In genomic region chr2:135563793-135564192, GRCh38 we compare ENCODE assay signal across 12 cellular contexts. TPM values are rescaled to one million over a fixed set of nuclear protein-coding genes. Genes with fewer than 3 reads are reported as not detected.
A peak's percentile ranks its signal among the peaks of the same experiment; 100 is the strongest.
DNase-seq lines count a peak whose midpoint lies in the region; ATAC-seq, FAIRE-seq and TF ChIP-seq lines count a peak whose summit lies in the region.
"Had no signal": no experiment of that assay in that cellular context is flagged by ENCODE, and none has a peak within 500 bp of the region (broad histone marks: within the 10 kb centered on the region; RNA-seq: fewer than 3 reads in every experiment).

No MANE protein-coding gene starts in this region.

- H3K4me2 ChIP-seq in astrocyte (ENCODE audit: low read length) (no peak overlapping the region), mesendoderm (ENCODE audit: low read length) (no peak overlapping the region)

- intact Hi-C loops in MCF 10A (cut with micrococcal nuclease) (no loop called here), breast epithelium (cut with DNase I; ENCODE audit: low total_unique reads) (no loop called here)

- H3K4me3 ChIP-seq in breast epithelium (no peak overlapping the region), astrocyte (ENCODE audit: insufficient read depth, low read depth, low read length) (no peak overlapping the region), mesendoderm (ENCODE audit: low read length) (no peak overlapping the region)
- H3K4me3 ChIP-seq: colonic mucosa, sigmoid colon had no signal

- no peak overlapping the region for H3K23ac ChIP-seq in mesendoderm (ENCODE audit: low read length)

- no peak overlapping the region for H2AK5ac ChIP-seq in mesendoderm (ENCODE audit: low read length)

- H3K79me2 ChIP-seq in astrocyte (ENCODE audit: insufficient read depth, low read length) (peaks cover 49% of the 10 kb centered on the region), mesendoderm (ENCODE audit: control insufficient read depth, insufficient read depth, low read length) (peaks cover 3% of the 10 kb centered on the region)

- H3K4me3 Mint-ChIP-seq in MCF 10A (ENCODE audit: unreplicated experiment) = no peak overlapping the region
- H3K4me3 Mint-ChIP-seq in astrocyte (ENCODE audit: unreplicated experiment) = no peak overlapping the region
- H3K4me3 Mint-ChIP-seq: memory B cell, T-cell had no signal

- no peak for TF ChIP-seq POLR2A in breast epithelium (IDR thresholded peaks at IDR 0.05)

- H3K79me1 ChIP-seq in mesendoderm (ENCODE audit: low read length) = peaks cover 5% of the 10 kb centered on the region

- no peak for FAIRE-seq in astrocyte (lab: Jason Lieb, UNC)

- no TSS peak for BruUV-seq in MCF 10A (replicated peaks; lab: Mats Ljungman, UMichigan)

- H3K27me3 Mint-ChIP-seq in MCF 10A (ENCODE audit: insufficient read depth, unreplicated experiment) (no peaks in the 10 kb centered on the region), astrocyte (ENCODE audit: low read depth, unreplicated experiment) (no peaks in the 10 kb centered on the region)
- H3K27me3 Mint-ChIP-seq: memory B cell, T-cell had no signal

- DNase-seq in MCF 10A (ENCODE audit: unreplicated experiment) (peak; percentile 23), breast epithelium (ENCODE audit: low spot score in 2 of 2) (no peak), LHCN-M2 (ENCODE audit: low read depth) (peak; percentile 25), astrocyte (ENCODE audit: low read depth) (peak; percentile 49), mesendoderm (peak; percentile 25), SIG-M5 (lab: John Stamatoyannopoulos, UW) (no peak), superior temporal gyrus (ENCODE audit: extremely low spot score) (no peak)
- DNase-seq: colonic mucosa, sigmoid colon, T-cell had no signal

- no peak for TF ChIP-seq CTCF in MCF 10A (IDR thresholded peaks at IDR 0.05; ENCODE audit: unreplicated experiment)
- no peak for TF ChIP-seq CTCF in breast epithelium (IDR thresholded peaks at IDR 0.05)
- no peak for TF ChIP-seq CTCF in astrocyte (IDR thresholded peaks at IDR 0.05; ENCODE audit: insufficient read depth, low read depth, low read length)

- no peaks in the 10 kb centered on the region for H3K9me3 Mint-ChIP-seq in MCF 10A (ENCODE audit: unreplicated experiment)
- peaks cover 2% of the 10 kb centered on the region for H3K9me3 Mint-ChIP-seq in astrocyte (ENCODE audit: unreplicated experiment)
- H3K9me3 Mint-ChIP-seq: memory B cell, T-cell had no signal

- no peak overlapping the region for H4K8ac ChIP-seq in mesendoderm (ENCODE audit: low read depth, low read length)

- H3K27ac ChIP-seq in breast epithelium = no peak overlapping the region
- H3K27ac ChIP-seq in astrocyte (ENCODE audit: low read depth, low read length) = no peak overlapping the region
- no peak overlapping the region for H3K27ac ChIP-seq in mesendoderm (ENCODE audit: low read depth, low read length)
- H3K27ac ChIP-seq: colonic mucosa, sigmoid colon had no signal

- no CpG with 5 or more reads among the region's 4 CpGs for WGBS in mesendoderm (ENCODE audit: extremely low coverage, insufficient coverage, low lambda C conversion rate)

- no peak for ATAC-seq in HG03469 (IDR thresholded peaks at IDR 0.05; ENCODE audit: unreplicated experiment)
- ATAC-seq: T-cell had no signal

- H3K4me1 Mint-ChIP-seq in MCF 10A (ENCODE audit: insufficient read depth, unreplicated experiment) (peaks cover 4% of the 10 kb centered on the region), astrocyte (ENCODE audit: low read depth, unreplicated experiment) (peaks cover 7% of the 10 kb centered on the region)

- POLR2A ChIA-PET in MCF 10A (lab: Yijun Ruan, JAX) = no interaction called here

- H3K56ac ChIP-seq in mesendoderm (ENCODE audit: low read length) = no peak overlapping the region

- H3K4ac ChIP-seq in mesendoderm (ENCODE audit: low read depth, low read length) = no peak overlapping the region

- H3K4me1 ChIP-seq in breast epithelium (no peaks in the 10 kb centered on the region), astrocyte (ENCODE audit: insufficient read depth, low read length) (no peaks in the 10 kb centered on the region), mesendoderm (ENCODE audit: control insufficient read depth, low read depth, low read length) (no peaks in the 10 kb centered on the region)
- H3K4me1 ChIP-seq: colonic mucosa, sigmoid colon had no signal

- H3K18ac ChIP-seq in mesendoderm (ENCODE audit: low read length) = no peak overlapping the region

- peaks cover 11% of the 10 kb centered on the region for H3K36me3 Mint-ChIP-seq in MCF 10A (ENCODE audit: insufficient read depth, unreplicated experiment)
- peaks cover 10% of the 10 kb centered on the region for H3K36me3 Mint-ChIP-seq in astrocyte (ENCODE audit: low read depth, unreplicated experiment)

- CTCF ChIA-PET in MCF 10A (lab: Yijun Ruan, JAX) = no interaction called here

- peaks cover 2% of the 10 kb centered on the region for H4K20me1 ChIP-seq in astrocyte (ENCODE audit: insufficient read depth, low read length)

- no peaks in the 10 kb centered on the region for H3K27me3 ChIP-seq in breast epithelium
- H3K27me3 ChIP-seq in astrocyte (ENCODE audit: insufficient read depth, low read length) = no peaks in the 10 kb centered on the region
- no peaks in the 10 kb centered on the region for H3K27me3 ChIP-seq in mesendoderm (ENCODE audit: insufficient read depth, low read length, poor library complexity)
- H3K27me3 ChIP-seq: colonic mucosa, sigmoid colon had no signal

- no peak overlapping the region for H3K27ac Mint-ChIP-seq in MCF 10A (ENCODE audit: low read depth, unreplicated experiment)
- no peak overlapping the region for H3K27ac Mint-ChIP-seq in astrocyte (ENCODE audit: unreplicated experiment)
- H3K27ac Mint-ChIP-seq: memory B cell, T-cell had no signal

- no peak overlapping the region for H2BK120ac ChIP-seq in mesendoderm (ENCODE audit: low read depth, low read length)

- H4K5ac ChIP-seq in mesendoderm (ENCODE audit: low read length) = no peak overlapping the region

- H3K36me3 ChIP-seq in breast epithelium = no peaks in the 10 kb centered on the region
- H3K36me3 ChIP-seq in astrocyte (ENCODE audit: insufficient read depth, low read length) = no peaks in the 10 kb centered on the region
- no peaks in the 10 kb centered on the region for H3K36me3 ChIP-seq in mesendoderm (ENCODE audit: control insufficient read depth, insufficient read depth, low read length)
- H3K36me3 ChIP-seq: colonic mucosa had no signal

- no peaks in the 10 kb centered on the region for H3K9me3 ChIP-seq in breast epithelium
- no peaks in the 10 kb centered on the region for H3K9me3 ChIP-seq in astrocyte (ENCODE audit: insufficient read depth, low read depth, low read length)
- H3K9me3 ChIP-seq: colonic mucosa, sigmoid colon had no signal

- H3K9ac ChIP-seq in astrocyte (ENCODE audit: low read length) (no peak overlapping the region), mesendoderm (ENCODE audit: low read length) (no peak overlapping the region)

- H2BK15ac ChIP-seq in mesendoderm (replicated peaks; ENCODE audit: low read depth) = no peak overlapping the region

- H2BK5ac ChIP-seq in mesendoderm (ENCODE audit: low read length) = no peak overlapping the region

- H2AFZ ChIP-seq in astrocyte (ENCODE audit: low read depth, low read length) = no peak overlapping the region

RNA-seq across cellular contexts. Expression of gene R3HDM1, which starts 32.5 kb away (rescaled TPM):
- total RNA-seq in MCF 10A (2022) (52.4 and 54.6 TPM in 2 replicates), breast epithelium (10 to 100 TPM; 14.6 to 21.6 (median 17.7) TPM), LHCN-M2 (2014; rRNA removed) (9.0 and 11.7 TPM in 2 replicates), astrocyte (39.5 and 44.7 TPM in 2 replicates)
- 13.6 TPM for polyA plus RNA-seq in LHCN-M2 (2012)
- polyA plus RNA-seq in mesendoderm (2013, experiment 1 of 2) = 62.2 TPM
- polyA plus RNA-seq in mesendoderm (2013, experiment 2 of 2) = 61.4 TPM

RNA-seq across cellular contexts. Expression of gene ZRANB3, which starts 32.8 kb away (rescaled TPM):
- total RNA-seq in MCF 10A (2022) (16.3 and 17.3 TPM in 2 replicates), breast epithelium (1 to 10 TPM; 3.2 to 6.1 (median 5.6) TPM), LHCN-M2 (2014; rRNA removed) (10.4 and 11.5 TPM in 2 replicates), astrocyte (8.9 and 9.9 TPM in 2 replicates)
- polyA plus RNA-seq in LHCN-M2 (2012) = 1.9 TPM
- polyA plus RNA-seq in mesendoderm (2013, experiment 1 of 2) = 6.8 TPM
- polyA plus RNA-seq in mesendoderm (2013, experiment 2 of 2) = 7.2 TPM

Comparison
In these comparisons a context has a peak if more than half of its experiments do, and no peak if none do; other contexts are left out.
1. DNase-seq: peak in MCF 10A (single experiment), LHCN-M2 (single experiment), astrocyte (single experiment) and mesendoderm (single experiment); none in breast epithelium (0 of 2), SIG-M5 (single experiment) and superior temporal gyrus (single experiment).